ENCODE assay signal across 7 cellular contexts in the genomic region with DNA sequence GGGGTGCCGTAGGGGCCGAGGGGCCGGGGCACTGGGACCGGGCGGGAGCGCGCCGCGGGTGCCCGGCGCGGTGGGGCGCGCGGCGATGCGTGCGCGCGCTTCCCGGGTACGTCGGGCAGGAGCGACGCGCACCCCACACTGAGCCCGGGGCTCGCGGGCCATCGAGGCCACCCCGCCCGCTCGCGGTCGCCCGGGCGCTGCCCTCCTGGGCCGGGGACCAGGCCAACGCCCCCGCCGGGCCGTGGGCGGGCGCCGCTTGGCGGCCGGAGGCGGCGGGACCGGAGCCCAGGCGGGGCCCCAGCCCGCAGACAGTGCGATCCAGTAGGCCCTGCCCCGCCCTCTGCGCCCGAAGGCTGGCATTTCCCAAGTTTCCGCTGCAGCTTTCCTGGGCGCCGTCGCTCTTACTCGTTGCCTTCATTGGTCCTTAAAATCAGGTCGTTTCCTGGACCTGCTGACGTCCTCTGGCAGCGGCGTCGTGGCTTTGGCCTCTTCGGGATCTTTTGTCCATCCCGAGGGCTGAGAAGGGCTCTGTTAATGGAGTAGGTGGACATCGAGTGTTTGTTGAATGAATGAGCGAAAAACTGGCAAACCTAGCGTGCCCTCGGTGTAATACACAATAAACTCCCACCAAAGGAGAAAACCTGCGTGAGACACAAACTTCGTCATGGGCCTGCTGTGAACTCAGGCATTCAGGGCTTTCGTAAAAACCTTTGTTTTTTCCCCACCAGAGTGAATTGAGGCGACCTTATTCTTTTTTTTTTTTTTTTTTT. TPM values are rescaled to one million over a fixed set of nuclear protein-coding genes. Genes with fewer than 3 reads are reported as not detected.
DNase-seq lines count a peak whose midpoint lies in the region; ATAC-seq lines count a peak whose summit lies in the region.

No MANE protein-coding gene starts in this region.

- H3K9ac ChIP-seq in NT2/D1 (ENCODE audit: insufficient read length, low read depth) (peak overlapping the region; percentile 87), skeletal muscle satellite cell (ENCODE audit: low read depth, low read length) (peak overlapping the region; percentile 99)

- ATAC-seq in HG02884 (IDR thresholded peaks at IDR 0.05; ENCODE audit: unreplicated experiment) (no peak), GM19455 (IDR thresholded peaks at IDR 0.05; ENCODE audit: unreplicated experiment) (no peak)

- H3K4me2 ChIP-seq in skeletal muscle satellite cell (ENCODE audit: low read length): peak overlapping the region; percentile 81

- peaks cover 24% of the 10 kb centered on the region for H3K36me3 ChIP-seq in NT2/D1 (ENCODE audit: insufficient read depth, insufficient read length, low read length)
- peaks cover 21% of the 10 kb centered on the region for H3K36me3 ChIP-seq in skeletal muscle satellite cell (ENCODE audit: insufficient read depth, low read length)

- H3K4me3 ChIP-seq in NT2/D1 (ENCODE audit: insufficient read length, low read depth) (peak overlapping the region; percentile 71), skeletal muscle satellite cell (ENCODE audit: low read length) (peak overlapping the region; percentile 78)

- peak overlapping the region; percentile 38 for H3K27ac ChIP-seq in caudate nucleus (ENCODE audit: low read depth, low read length)

- H3K4me1 ChIP-seq in NT2/D1 (ENCODE audit: insufficient read depth, insufficient read length) (peaks cover 2% of the 10 kb centered on the region), skeletal muscle satellite cell (ENCODE audit: control insufficient read depth, insufficient read depth, low read length) (peaks cover 31% of the 10 kb centered on the region)

- DNase-seq in GOT3 (lab: John Stamatoyannopoulos, UW): peak; percentile 5
- DNase-seq in NT2/D1 (ENCODE audit: low read depth, low spot score): peak; percentile 48
- DNase-seq in caudate nucleus (lab: John Stamatoyannopoulos, UW): peak in 34 of 61 donors; percentile 4 to 74 (median 33)
- DNase-seq in iPS-NIHi11 (ENCODE audit: low spot score): peak; percentile 86

- H3K9me3 ChIP-seq in NT2/D1 (ENCODE audit: insufficient read depth, low read length) (no peaks in the 10 kb centered on the region), skeletal muscle satellite cell (replicated peaks; ENCODE audit: low read length) (no peaks in the 10 kb centered on the region)

- H3K27me3 ChIP-seq in NT2/D1 (ENCODE audit: insufficient read depth, insufficient read length): peaks cover 11% of the 10 kb centered on the region
- H3K27me3 ChIP-seq in skeletal muscle satellite cell (ENCODE audit: control insufficient read depth, insufficient read depth, low read length): no peaks in the 10 kb centered on the region

RNA-seq across cellular contexts. Expression of gene PARVA, which starts 0.6 kb away (rescaled TPM):
- 21.3 and 27.5 TPM in 2 replicates for total RNA-seq in skeletal muscle satellite cell (2012; rRNA removed)

Comparison
In these comparisons a context has a peak if more than half of its experiments do, and no peak if none do; other contexts are left out.
1. DNase-seq: peak in every context shown above with its lines; median percentile 86 in iPS-NIHi11; 48 in NT2/D1; 33 in caudate nucleus; 5 in GOT3.